Comparison of ENCODE assay signal across 19 cellular contexts in genomic region chr6:107129370-107129925, GRCh38. TPM values are rescaled to one million over a fixed set of nuclear protein-coding genes. Genes with fewer than 3 reads are reported as not detected.
DNase-seq lines count a peak whose midpoint lies in the region; ATAC-seq lines count a peak whose summit lies in the region.
"Had no signal": no experiment of that assay in that cellular context is flagged by ENCODE, and none has a peak within 500 bp of the region (broad histone marks: within the 10 kb centered on the region; RNA-seq: fewer than 3 reads in every experiment).

No MANE protein-coding gene starts in this region.

- H3K14ac ChIP-seq in neuronal stem cell (ENCODE audit: low read length): no peak overlapping the region

- no peaks in the 10 kb centered on the region for H3K9me3 ChIP-seq in neuronal stem cell (replicated peaks in 1 of 2; ENCODE audit: control insufficient read depth in 2 of 2, insufficient read depth in 1 of 2, low read depth in 1 of 2, low read length in 2 of 2)
- H3K9me3 ChIP-seq: A549, gastroesophageal sphincter, lower lobe of right lung, Peyer's patch had no signal

- no peaks in the 10 kb centered on the region for H3K36me3 ChIP-seq in neuronal stem cell (replicated peaks in 1 of 2; ENCODE audit: control insufficient read depth in 2 of 2, insufficient read depth in 2 of 2, low read length in 2 of 2)
- H3K36me3 ChIP-seq: gastroesophageal sphincter, lower lobe of right lung, Peyer's patch had no signal

- H3K4me1 ChIP-seq in neuronal stem cell (ENCODE audit: control insufficient read depth in 2 of 2, insufficient read depth in 1 of 2, low read depth in 1 of 2, low read length in 2 of 2): peaks cover 0 to 4% of the 10 kb centered on the region in 2 donors
- H3K4me1 ChIP-seq: A549, gastroesophageal sphincter, lower lobe of right lung, Peyer's patch had no signal

- no peak overlapping the region for H3K23ac ChIP-seq in neuronal stem cell (ENCODE audit: low read depth, low read length, poor library complexity)

- no CpG with 5 or more reads among the region's 9 CpGs for WGBS in neuronal stem cell (ENCODE audit: extremely low coverage in 2 of 2, insufficient read length in 2 of 2, insufficient replicate concordance in 1 of 2), 2 donors

- H3K18ac ChIP-seq in neuronal stem cell (ENCODE audit: low read length): no peak overlapping the region

- no peak overlapping the region for H2BK12ac ChIP-seq in neuronal stem cell (ENCODE audit: low read length)

- peak; percentile 5 for DNase-seq in NCI-H2227 (lab: John Stamatoyannopoulos, UW; ENCODE audit: unreplicated experiment)
- no peak for DNase-seq in NCI-H2227 treated with DMSO at 0.1 percent for 48 hours (lab: John Stamatoyannopoulos, UW)
- DNase-seq in NCI-H526 treated with DMSO at 0.1 percent for 48 hours (lab: John Stamatoyannopoulos, UW): peak; percentile 49
- peak; percentile 89 for DNase-seq in cerebellum (ENCODE audit: low spot score)
- DNase-seq in neuronal stem cell (ENCODE audit: low spot score): no peak
- no peak for DNase-seq in activated effector memory CD4-positive, alpha-beta T cell treated with Interleukin-2 at 50 U/mL for 16 hours
- no peak for DNase-seq in NCI-H146 treated with DMSO at 0.1 percent for 48 hours (lab: John Stamatoyannopoulos, UW; ENCODE audit: unreplicated experiment)
- DNase-seq: activated CD4-positive, alpha-beta T cell treated with anti-CD3 and anti-CD28 coated beads, Interleukin-2, amount 10 ng/mL, durations not matched to agents 24 days and 14 days; activated naive CD4-positive, alpha-beta T cell treated with anti-CD3 and anti-CD28 coated beads for 36 hours; dermis blood vessel endothelial cell; HFFc6; lower lobe of right lung; NCI-H1694; stimulated activated naive CD8-positive, alpha-beta T cell treated with anti-CD3 and anti-CD28 coated beads, Interleukin-15, Interleukin-2, amounts not matched to agents 100 U/mL and 50 U/mL, for 24 hours had no signal

- H2AK5ac ChIP-seq in neuronal stem cell (ENCODE audit: low read depth, low read length): no peak overlapping the region

- ATAC-seq in HG03571 (IDR thresholded peaks at IDR 0.05; ENCODE audit: unreplicated experiment): no peak
- ATAC-seq: A549; gastroesophageal sphincter; lower lobe of right lung; stimulated activated naive CD8-positive, alpha-beta T cell treated with anti-CD3 and anti-CD28 coated beads, Interleukin-15, Interleukin-2, amounts not matched to agents 100 U/mL and 50 U/mL, for 24 hours had no signal

- H3K4ac ChIP-seq in neuronal stem cell (ENCODE audit: low read length): no peak overlapping the region

- no peak overlapping the region for H2BK120ac ChIP-seq in neuronal stem cell (ENCODE audit: low read depth, low read length)

- no peak overlapping the region for H4K8ac ChIP-seq in neuronal stem cell (ENCODE audit: low read depth, low read length)

- no peak overlapping the region for H2BK5ac ChIP-seq in neuronal stem cell (ENCODE audit: low read length)

- H4K91ac ChIP-seq in neuronal stem cell (ENCODE audit: low read depth, low read length, poor library complexity): no peak overlapping the region

- no peak overlapping the region for H3K4me2 ChIP-seq in neuronal stem cell (ENCODE audit: insufficient read depth, low read length, poor library complexity, severe bottlenecking)
- H3K4me2 ChIP-seq: A549 had no signal

- no peaks in the 10 kb centered on the region for H3K27me3 ChIP-seq in neuronal stem cell (ENCODE audit: control insufficient read depth in 3 of 3, insufficient read depth in 3 of 3, low read depth in 1 of 3, low read length in 3 of 3)
- H3K27me3 ChIP-seq: Peyer's patch had no signal

- H3K4me3 ChIP-seq in neuronal stem cell (ENCODE audit: low read length in 2 of 2): no peak overlapping the region
- H3K4me3 ChIP-seq: A549, gastroesophageal sphincter, lower lobe of right lung, Peyer's patch had no signal

- no peak overlapping the region for H2BK15ac ChIP-seq in neuronal stem cell (ENCODE audit: low read length)

- peak overlapping the region; percentile 53 for H2AFZ ChIP-seq in neuronal stem cell (ENCODE audit: low read length)

- H3K27ac ChIP-seq in neuronal stem cell (replicated peaks; ENCODE audit: low read length): no peak overlapping the region
- H3K27ac ChIP-seq: A549, C4-2B, gastroesophageal sphincter, lower lobe of right lung, Peyer's patch had no signal

- H3K9ac ChIP-seq in neuronal stem cell (ENCODE audit: low read depth, low read length, poor library complexity): no peak overlapping the region

- H3K79me1 ChIP-seq in neuronal stem cell (ENCODE audit: low read depth, low read length): no peaks in the 10 kb centered on the region

RNA-seq across cellular contexts. Expression of gene BEND3, which starts 14.1 kb away (rescaled TPM):
- total RNA-seq in cerebellum: 7.7 TPM
- 4.8 TPM for polyA plus RNA-seq in neuronal stem cell (2013, experiment 1 of 2)
- polyA plus RNA-seq in neuronal stem cell (2013, experiment 2 of 2): 5.1 TPM

Comparison
In these comparisons a context has a peak if more than half of its experiments do, and no peak if none do; other contexts are left out.
1. DNase-seq: peak in NCI-H2227 (single experiment), NCI-H526 treated with DMSO at 0.1 percent for 48 hours (single experiment) and cerebellum (single experiment); none in NCI-H2227 treated with DMSO at 0.1 percent for 48 hours (single experiment), neuronal stem cell (single experiment), activated effector memory CD4-positive, alpha-beta T cell treated with Interleukin-2 at 50 U/mL for 16 hours (single experiment) and NCI-H146 treated with DMSO at 0.1 percent for 48 hours (single experiment).